Comparison of ENCODE assay signal across 16 cellular contexts in genomic region chr1:206963119-206963712, GRCh38. TPM values are rescaled to one million over a fixed set of nuclear protein-coding genes. Genes with fewer than 3 reads are reported as not detected.
"Had no signal": no experiment of that assay in that cellular context is flagged by ENCODE, and none has a peak within 500 bp of the region (broad histone marks: within the 10 kb centered on the region; RNA-seq: fewer than 3 reads in every experiment).

No MANE protein-coding gene starts in this region.

- H3K9me3 ChIP-seq: esophagus squamous epithelium, gastrocnemius medialis, heart right ventricle, thyroid gland, uterus had no signal

- H3K27ac ChIP-seq: dorsolateral prefrontal cortex, esophagus squamous epithelium, gastrocnemius medialis, heart right ventricle, thyroid gland, uterus had no signal

- H3K4me1 ChIP-seq: gastrocnemius medialis, uterus had no signal

- H3K4me3 ChIP-seq: dorsolateral prefrontal cortex, esophagus squamous epithelium, gastrocnemius medialis, heart right ventricle, thyroid gland, uterus had no signal

- DNase-seq: activated naive CD4-positive, alpha-beta T cell treated with anti-CD3 and anti-CD28 coated beads, Interleukin-2, amount 50 U/mL, for 16 hours; dorsolateral prefrontal cortex; esophagus squamous epithelium; gastrocnemius medialis; heart right ventricle; left ventricle myocardium superior; mesendoderm; retina; stimulated activated CD4-positive, alpha-beta T cell treated with anti-CD3 and anti-CD28 coated beads, Interleukin-4, amount 100 ng/mL, for 4 hours; thyroid gland; uterus had no signal

- H3K36me3 ChIP-seq: esophagus squamous epithelium, gastrocnemius medialis, heart right ventricle, thyroid gland, uterus had no signal

- ATAC-seq: activated CD4-positive, CD25-positive, alpha-beta regulatory T cell treated with anti-CD3 and anti-CD28 coated beads, Interleukin-2, amount 50 U/mL, for 24 hours; gastrocnemius medialis; heart right ventricle; left ventricle myocardium superior had no signal

- H3K27me3 ChIP-seq: dorsolateral prefrontal cortex, esophagus squamous epithelium, gastrocnemius medialis, thyroid gland, uterus had no signal

RNA-seq across cellular contexts. Expression of gene FCAMR, which starts 7.0 kb away (rescaled TPM):
- total RNA-seq: activated T-helper 2 cell treated with anti-CD3 and anti-CD28 coated beads, Interferon-gamma antibody, Interleukin-2, Interleukin-4, amounts not matched to agents 10 μg/mL and 5 μg/mL and 100 μg/mL, durations not matched to agents 14 hours and 24 hours and 36 hours; cerebellum; esophagus squamous epithelium; gastrocnemius medialis; heart right ventricle; left ventricle myocardium superior; myocyte; skeletal muscle tissue; thyroid gland; uterus had no signal

RNA-seq across cellular contexts. Expression of gene PIGR, which starts 16.9 kb away (rescaled TPM):
- total RNA-seq: activated T-helper 2 cell treated with anti-CD3 and anti-CD28 coated beads, Interferon-gamma antibody, Interleukin-2, Interleukin-4, amounts not matched to agents 10 μg/mL and 5 μg/mL and 100 μg/mL, durations not matched to agents 14 hours and 24 hours and 36 hours; left ventricle myocardium superior; myocyte had no signal

RNA-seq across cellular contexts. Expression of gene FCMR, which starts 41.5 kb away (rescaled TPM):
- total RNA-seq: cerebellum, myocyte had no signal
